In the genomic region with DNA sequence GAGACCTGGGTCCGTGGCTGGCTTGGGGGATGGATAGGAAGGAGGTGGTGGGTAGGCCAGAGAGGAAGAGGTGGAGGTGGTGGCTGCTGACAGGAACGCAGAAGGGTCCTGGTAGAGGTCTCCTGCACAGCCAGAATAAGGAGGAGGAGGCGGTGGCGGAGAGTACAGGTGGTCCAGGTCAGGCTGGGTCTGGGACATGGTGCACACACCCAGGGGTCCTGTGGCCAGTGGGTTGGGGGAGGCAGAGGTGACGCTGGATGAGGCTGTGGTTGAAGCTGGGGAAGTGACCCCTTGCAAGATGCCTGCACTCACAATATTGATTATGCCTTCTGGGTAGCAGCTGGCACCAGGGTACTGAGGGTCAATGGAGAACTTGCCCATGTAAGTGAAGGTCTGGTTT, we compare ENCODE assay signal across 12 cellular contexts. TPM values are rescaled to one million over a fixed set of nuclear protein-coding genes. Genes with fewer than 3 reads are reported as not detected.
DNase-seq lines count a peak whose midpoint lies in the region; ATAC-seq and TF ChIP-seq lines count a peak whose summit lies in the region.
"Had no signal": no experiment of that assay in that cellular context is flagged by ENCODE, and none has a peak within 500 bp of the region (broad histone marks: within the 10 kb centered on the region; RNA-seq: fewer than 3 reads in every experiment).

No MANE protein-coding gene starts in this region.

- peak overlapping the region in 2 of 3 donors; percentile 73 to 84 for H3K27ac Mint-ChIP-seq in CD4-positive, CD25-positive, alpha-beta regulatory T cell
- peak overlapping the region; percentile 100 for H3K27ac Mint-ChIP-seq in activated naive CD8-positive, alpha-beta T cell treated with anti-CD3 and anti-CD28 coated beads, Interleukin-2, amount 50 U/mL, for 24 hours
- H3K27ac Mint-ChIP-seq in nephron progenitor cell, result no peak overlapping the region

- peaks cover 0 to 1% (median 0%) of the 10 kb centered on the region in 7 donors for H3K9me3 Mint-ChIP-seq in CD4-positive, CD25-positive, alpha-beta regulatory T cell
- H3K9me3 Mint-ChIP-seq in activated naive CD8-positive, alpha-beta T cell treated with anti-CD3 and anti-CD28 coated beads, Interleukin-2, amount 50 U/mL, for 24 hours, result no peaks in the 10 kb centered on the region
- H3K9me3 Mint-ChIP-seq in nephron progenitor cell, result no peaks in the 10 kb centered on the region

- no peaks in the 10 kb centered on the region for H3K9me3 ChIP-seq in CD4-positive, CD25-positive, alpha-beta regulatory T cell (ENCODE audit: control insufficient read depth in 2 of 2, low read length in 2 of 2)
- H3K9me3 ChIP-seq: right lobe of liver had no signal

- H3K27me3 Mint-ChIP-seq in CD4-positive, CD25-positive, alpha-beta regulatory T cell, result peaks cover 44% of the 10 kb centered on the region
- peaks cover 3% of the 10 kb centered on the region for H3K27me3 Mint-ChIP-seq in activated naive CD8-positive, alpha-beta T cell treated with anti-CD3 and anti-CD28 coated beads, Interleukin-2, amount 50 U/mL, for 24 hours
- H3K27me3 Mint-ChIP-seq in nephron progenitor cell (ENCODE audit: low read depth, poor library complexity), result peaks cover 79% of the 10 kb centered on the region

- no peaks in the 10 kb centered on the region for H3K36me3 ChIP-seq in CD4-positive, CD25-positive, alpha-beta regulatory T cell (ENCODE audit: control insufficient read depth, insufficient read depth, low read length)
- no peaks in the 10 kb centered on the region for H3K36me3 ChIP-seq in H7 (replicated peaks; ENCODE audit: control insufficient read depth, insufficient read depth, low read length)
- H3K36me3 ChIP-seq: right lobe of liver had no signal

- peaks cover 49% of the 10 kb centered on the region for H3K4me1 ChIP-seq in CD4-positive, CD25-positive, alpha-beta regulatory T cell (ENCODE audit: control insufficient read depth, insufficient read depth, low read length, poor library complexity, severe bottlenecking)

- no peak for TF ChIP-seq CTCF in nephron progenitor cell (IDR thresholded peaks at IDR 0.05)
- no peak for TF ChIP-seq CTCF in coronary artery (IDR thresholded peaks at IDR 0.05)

- ATAC-seq in CD4-positive, CD25-positive, alpha-beta regulatory T cell (ENCODE audit: low read depth in 2 of 2), result no peak
- no peak for ATAC-seq in activated naive CD8-positive, alpha-beta T cell treated with anti-CD3 and anti-CD28 coated beads, Interleukin-2, amount 50 U/mL, for 24 hours
- ATAC-seq in HG02938 (IDR thresholded peaks at IDR 0.05; ENCODE audit: unreplicated experiment), result no peak
- ATAC-seq: right lobe of liver had no signal

- H3K4me3 ChIP-seq in CD4-positive, CD25-positive, alpha-beta regulatory T cell (ENCODE audit: low read depth, low read length), result no peak overlapping the region
- H3K4me3 ChIP-seq in H7 (ENCODE audit: insufficient read depth, low read depth, low read length) (no peak overlapping the region), coronary artery (no peak overlapping the region)

- peaks cover 31 to 67% (median 51%) of the 10 kb centered on the region in 4 donors for H3K4me1 Mint-ChIP-seq in CD4-positive, CD25-positive, alpha-beta regulatory T cell
- H3K4me1 Mint-ChIP-seq in activated naive CD8-positive, alpha-beta T cell treated with anti-CD3 and anti-CD28 coated beads, Interleukin-2, amount 50 U/mL, for 24 hours, result peaks cover 76% of the 10 kb centered on the region
- H3K4me1 Mint-ChIP-seq in nephron progenitor cell, result peaks cover 35% of the 10 kb centered on the region

- peaks cover 4% of the 10 kb centered on the region for H3K27me3 ChIP-seq in CD4-positive, CD25-positive, alpha-beta regulatory T cell (ENCODE audit: control insufficient read depth, insufficient read depth, low read length)
- peaks cover 53% of the 10 kb centered on the region for H3K27me3 ChIP-seq in H7 (ENCODE audit: control insufficient read depth, insufficient read depth, low read length)

- DNase-seq in CD4-positive, CD25-positive, alpha-beta regulatory T cell, result no peak
- DNase-seq in H7, result peak; percentile 40
- DNase-seq in activated naive CD8-positive, alpha-beta T cell treated with anti-CD3 and anti-CD28 coated beads, Interleukin-2, amount 50 U/mL, for 24 hours, result no peak
- DNase-seq in nephron progenitor cell, result no peak
- no peak for DNase-seq in dedifferentiated amniotic fluid mesenchymal stem cell (ENCODE audit: extremely low spot score)
- DNase-seq in coronary artery (ENCODE audit: low spot score), result no peak
- no peak for DNase-seq in NCI-H1092 treated with DMSO at 0.1 percent for 48 hours (lab: John Stamatoyannopoulos, UW)
- DNase-seq: NCI-H1436 treated with DMSO at 0.1 percent for 48 hours, right lobe of liver had no signal

- H3K4me3 Mint-ChIP-seq in CD4-positive, CD25-positive, alpha-beta regulatory T cell, result peak overlapping the region; percentile 75 to 98 (median 88)
- peak overlapping the region; percentile 94 for H3K4me3 Mint-ChIP-seq in activated naive CD8-positive, alpha-beta T cell treated with anti-CD3 and anti-CD28 coated beads, Interleukin-2, amount 50 U/mL, for 24 hours
- H3K4me3 Mint-ChIP-seq in nephron progenitor cell, result peak overlapping the region; percentile 89

- H3K36me3 Mint-ChIP-seq in CD4-positive, CD25-positive, alpha-beta regulatory T cell, result no peaks in the 10 kb centered on the region
- H3K36me3 Mint-ChIP-seq in activated naive CD8-positive, alpha-beta T cell treated with anti-CD3 and anti-CD28 coated beads, Interleukin-2, amount 50 U/mL, for 24 hours (ENCODE audit: low read depth), result peaks cover 62% of the 10 kb centered on the region
- peaks cover 5% of the 10 kb centered on the region for H3K36me3 Mint-ChIP-seq in nephron progenitor cell (ENCODE audit: low read depth)

- no peak overlapping the region for H3K27ac ChIP-seq in CD4-positive, CD25-positive, alpha-beta regulatory T cell (ENCODE audit: insufficient read depth, low read length, poor library complexity, severe bottlenecking)
- H3K27ac ChIP-seq in coronary artery, result no peak overlapping the region
- H3K27ac ChIP-seq: epithelial cell of prostate, right lobe of liver had no signal

RNA-seq across cellular contexts. Expression of gene EGR2, which starts 2.2 kb away (rescaled TPM):
- total RNA-seq in CD4-positive, CD25-positive, alpha-beta regulatory T cell, result 7.5 TPM
- polyA plus RNA-seq in CD4-positive, CD25-positive, alpha-beta regulatory T cell, result under 1 TPM; 0.13 to 0.61 (median 0.37) TPM
- total RNA-seq in H7 (2014; rRNA removed; shearing (Covaris generic)), result 0.14 and 0.96 TPM in 2 replicates
- total RNA-seq: HT1080 had no signal

RNA-seq across cellular contexts. Expression of gene ADO, which starts 9.5 kb away (rescaled TPM):
- 11.1 TPM for total RNA-seq in CD4-positive, CD25-positive, alpha-beta regulatory T cell
- 1 to 10 TPM; 1.4 to 4.4 (median 2.1) TPM for polyA plus RNA-seq in CD4-positive, CD25-positive, alpha-beta regulatory T cell
- total RNA-seq in H7 (2014; rRNA removed; shearing (Covaris generic)), result 48.5 and 51.0 TPM in 2 replicates
